Comparison of ENCODE assay signal across 8 cellular contexts in genomic region chr2:215664847-215665525, GRCh38.
A peak's percentile ranks its signal among the peaks of the same experiment; 100 is the strongest.
DNase-seq lines count a peak whose midpoint lies in the region; ATAC-seq, FAIRE-seq and TF ChIP-seq lines count a peak whose summit lies in the region.

No MANE protein-coding gene starts in this region.

- DNase-seq in CD14-positive monocyte (ENCODE audit: low spot score) (peak; percentile 70), MV-4-11 (lab: John Stamatoyannopoulos, UW) (peak; percentile 95), esophagus muscularis mucosa (ENCODE audit: extremely low spot score) (no peak), transverse colon (no peak), frontal cortex (ENCODE audit: low spot score in 2 of 2) (no peak)
- no peak for DNase-seq in activated CD4-positive, CD25-positive, alpha-beta regulatory T cell (lab: John Stamatoyannopoulos, UW)
- no peak for DNase-seq in activated CD8-positive, alpha-beta memory T cell treated with anti-CD3 and anti-CD28 coated beads, Interleukin-2, amount 50 U/mL, for 48 hours

- ATAC-seq in GM21528 (IDR thresholded peaks at IDR 0.05; ENCODE audit: low FRiP score, unreplicated experiment) = peak; percentile 71

- intact Hi-C loops in CD14-positive monocyte (cut with micrococcal nuclease) (loop anchor here in 1 of 2 donors (10.0 kb wide), 1 partner anchor 50 kb away; no protein-coding TSS in a partner anchor), esophagus muscularis mucosa (cut with DNase I) (loop anchor here (5.0 to 10.0 kb wide), 4 partner anchors 42 to 230 kb away; partner anchors contain the start of gene FN1), transverse colon (cut with DNase I; ENCODE audit: low total_unique reads) (no loop called here)

- H3K27me3 ChIP-seq in esophagus muscularis mucosa (no peaks in the 10 kb centered on the region), transverse colon (no peaks in the 10 kb centered on the region)

- H3K27me3 Mint-ChIP-seq in CD14-positive monocyte (ENCODE audit: low read depth in 3 of 3) = peaks cover 17 to 61% (median 24%) of the 10 kb centered on the region in 3 donors

- no peak for TF ChIP-seq CTCF in CD14-positive monocyte (IDR thresholded peaks at IDR 0.05)
- no peak for TF ChIP-seq CTCF in esophagus muscularis mucosa (IDR thresholded peaks at IDR 0.05)
- TF ChIP-seq CTCF in transverse colon (IDR thresholded peaks at IDR 0.05) = no peak

- H3K27ac Mint-ChIP-seq in CD14-positive monocyte = peak overlapping the region; percentile 77 to 93 (median 85)

- H3K9me3 ChIP-seq in esophagus muscularis mucosa (no peaks in the 10 kb centered on the region), transverse colon (no peaks in the 10 kb centered on the region)

- 64% methylated on average over 3 of the region's 3 CpGs for WGBS in esophagus muscularis mucosa
- WGBS in transverse colon (ENCODE audit: low coverage in 1 of 2), 2 donors = 56 to 85% methylated on average over 2 to 3 of the region's 3 CpGs

- H3K4me3 ChIP-seq in esophagus muscularis mucosa (no peak overlapping the region), transverse colon (no peak overlapping the region)

- H3K9me3 Mint-ChIP-seq in CD14-positive monocyte = no peaks in the 10 kb centered on the region

- no peaks in the 10 kb centered on the region for H3K36me3 Mint-ChIP-seq in CD14-positive monocyte

- peak overlapping the region; percentile 49 to 79 (median 62) for H3K27ac ChIP-seq in esophagus muscularis mucosa (replicated peaks in 1 of 4)
- H3K27ac ChIP-seq in transverse colon = peak overlapping the region in 3 of 4 donors; percentile 19 to 29 (median 23)

- peaks cover 7 to 71% (median 57%) of the 10 kb centered on the region in 4 donors for H3K4me1 ChIP-seq in esophagus muscularis mucosa
- peaks cover 0 to 6% (median 2%) of the 10 kb centered on the region in 4 donors for H3K4me1 ChIP-seq in transverse colon

- no peak for TF ChIP-seq EP300 in esophagus muscularis mucosa (IDR thresholded peaks at IDR 0.05)
- no peak for TF ChIP-seq EP300 in transverse colon (IDR thresholded peaks at IDR 0.05; ENCODE audit: low read depth)

- H3K36me3 ChIP-seq in esophagus muscularis mucosa (no peaks in the 10 kb centered on the region), transverse colon (no peaks in the 10 kb centered on the region)

- H3K4me3 Mint-ChIP-seq in CD14-positive monocyte = peak overlapping the region in 1 of 2 donors; percentile 39

- FAIRE-seq in frontal cortex (lab: Jason Lieb, UNC) = no peak

- peaks cover 21% of the 10 kb centered on the region for H3K4me1 Mint-ChIP-seq in CD14-positive monocyte

- TF ChIP-seq POLR2A in esophagus muscularis mucosa (IDR thresholded peaks at IDR 0.05; ENCODE audit: low read depth) (no peak), transverse colon (IDR thresholded peaks at IDR 0.05) (no peak)

- in situ Hi-C loops in transverse colon (cut with MboI; ENCODE audit: low pct_ligation_motif_present in 1 of 4, low pct_unique_long_range_greater_than_20kb in 1 of 4, low sequenced_read_pairs in 3 of 4) = no loop called here

Comparison
In these comparisons a context has a peak if more than half of its experiments do, and no peak if none do; other contexts are left out.
1. DNase-seq: peak in CD14-positive monocyte (single experiment) and MV-4-11 (single experiment); none in esophagus muscularis mucosa (single experiment), transverse colon (single experiment), activated CD4-positive, CD25-positive, alpha-beta regulatory T cell (0 of 4), activated CD8-positive, alpha-beta memory T cell treated with anti-CD3 and anti-CD28 coated beads, Interleukin-2, amount 50 U/mL, for 48 hours (single experiment) and frontal cortex (0 of 2).